Comparison of ENCODE assay signal across 1 cellular context in genomic region chr3:122563717-122564025, GRCh38.
TF ChIP-seq lines count a peak whose summit lies in the region.

No MANE protein-coding gene starts in this region.

TF ChIP-seq in WTC11, 78 proteins besides CTCF, POLR2A, EP300 and RAD21 (continued from another document):
- TF ChIP-seq OVOL2 (CRISPR knock-in tag; IDR thresholded peaks at IDR 0.05; ENCODE audit: borderline replicate concordance) (no peak), ZNF425 (CRISPR knock-in tag; conservative IDR thresholded peaks at IDR 0.05) (no peak), SMAD4 (CRISPR knock-in tag; IDR thresholded peaks at IDR 0.05) (no peak), ATF1 (CRISPR knock-in tag; IDR thresholded peaks at IDR 0.05) (no peak), USF1 (CRISPR knock-in tag; IDR thresholded peaks at IDR 0.05) (no peak), NR3C1 (CRISPR knock-in tag; conservative IDR thresholded peaks at IDR 0.05; ENCODE audit: low read depth) (no peak), CREM (CRISPR knock-in tag; IDR thresholded peaks at IDR 0.05) (no peak), CBFB (CRISPR knock-in tag; IDR thresholded peaks at IDR 0.05; ENCODE audit: low read depth) (no peak), STAT6 (CRISPR knock-in tag; conservative IDR thresholded peaks at IDR 0.05; ENCODE audit: low read depth) (no peak), JUN (CRISPR knock-in tag; IDR thresholded peaks at IDR 0.05) (no peak), FOXP4 (CRISPR knock-in tag; IDR thresholded peaks at IDR 0.05) (no peak), NR2C2 (CRISPR knock-in tag; IDR thresholded peaks at IDR 0.05) (no peak)
